1 cellular context compared by ENCODE assay signal in the genomic region with DNA sequence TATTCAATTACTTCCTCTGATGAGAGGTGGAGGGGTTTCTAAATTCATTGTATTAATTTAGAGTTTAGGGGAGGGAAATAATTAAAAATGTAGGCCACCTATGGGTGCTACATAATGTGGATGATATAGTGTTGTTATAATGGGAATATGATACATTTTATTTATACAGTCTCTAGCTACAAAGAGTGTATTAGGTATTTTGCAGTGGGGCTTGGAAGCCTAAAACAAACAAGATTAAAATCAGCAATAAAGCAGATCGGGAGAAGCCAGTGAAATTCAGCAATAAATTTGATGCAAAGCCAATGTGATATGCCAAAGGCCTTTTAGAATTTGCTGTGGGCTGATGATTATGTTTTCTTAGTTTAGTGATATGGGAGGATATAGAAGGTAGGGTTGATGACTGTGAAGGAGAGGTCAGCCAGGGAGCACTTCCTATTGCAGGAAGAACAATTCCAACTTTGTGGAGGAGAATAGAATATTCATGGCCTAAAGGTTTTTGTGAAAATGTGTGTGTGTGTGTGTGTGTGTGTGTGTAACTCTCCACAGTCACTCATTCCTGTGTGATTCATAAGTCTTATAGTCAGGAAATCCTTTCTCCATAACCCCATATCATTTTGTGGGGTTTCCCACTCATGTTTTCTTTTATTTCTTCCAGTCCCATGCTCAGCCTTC.
TF ChIP-seq lines count a peak whose summit lies in the region.

No MANE protein-coding gene starts in this region.

TF ChIP-seq in IMR-90, 13 proteins besides CTCF, POLR2A, EP300 and RAD21:
- TF ChIP-seq CHD1 (IDR thresholded peaks at IDR 0.05; ENCODE audit: low read depth, low read length) (no peak), CEBPB (IDR thresholded peaks at IDR 0.05; ENCODE audit: low read depth, low read length) (no peak), FOS (IDR thresholded peaks at IDR 0.05; ENCODE audit: low read depth, low read length) (no peak), BHLHE40 (IDR thresholded peaks at IDR 0.05; ENCODE audit: low read depth, low read length) (no peak), RCOR1 (IDR thresholded peaks at IDR 0.05; ENCODE audit: insufficient replicate concordance, low read length) (no peak)
- TF ChIP-seq, protein P1, sequence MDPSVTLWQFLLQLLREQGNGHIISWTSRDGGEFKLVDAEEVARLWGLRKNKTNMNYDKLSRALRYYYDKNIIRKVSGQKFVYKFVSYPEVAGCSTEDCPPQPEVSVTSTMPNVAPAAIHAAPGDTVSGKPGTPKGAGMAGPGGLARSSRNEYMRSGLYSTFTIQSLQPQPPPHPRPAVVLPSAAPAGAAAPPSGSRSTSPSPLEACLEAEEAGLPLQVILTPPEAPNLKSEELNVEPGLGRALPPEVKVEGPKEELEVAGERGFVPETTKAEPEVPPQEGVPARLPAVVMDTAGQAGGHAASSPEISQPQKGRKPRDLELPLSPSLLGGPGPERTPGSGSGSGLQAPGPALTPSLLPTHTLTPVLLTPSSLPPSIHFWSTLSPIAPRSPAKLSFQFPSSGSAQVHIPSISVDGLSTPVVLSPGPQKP (IDR thresholded peaks at IDR 0.05; ENCODE audit: borderline replicate concordance, low read depth, low read length) = no peak
